ENCODE assay signal across 8 cellular contexts in the genomic region with DNA sequence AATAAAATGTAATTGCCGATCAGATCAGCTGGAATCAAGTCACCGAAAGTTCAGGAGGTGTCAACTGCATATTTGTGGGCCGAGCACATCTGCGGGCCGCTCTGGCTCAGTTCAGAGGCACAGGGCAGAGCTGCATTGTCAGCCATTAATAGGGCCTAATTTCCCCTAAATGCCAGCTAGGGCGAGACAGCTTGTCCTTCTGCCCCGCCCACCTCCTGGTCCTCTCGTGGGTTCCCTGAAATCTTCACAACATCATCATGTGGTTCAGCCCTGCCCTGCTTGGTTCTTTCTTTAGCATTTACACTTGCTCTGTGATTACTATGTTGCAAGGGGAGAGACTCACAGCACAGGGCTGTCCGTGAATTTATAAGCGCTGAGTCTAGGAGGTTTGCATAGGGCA.
DNase-seq lines count a peak whose midpoint lies in the region; ATAC-seq, FAIRE-seq and TF ChIP-seq lines count a peak whose summit lies in the region.
"Had no signal": no experiment of that assay in that cellular context is flagged by ENCODE, and none has a peak within 500 bp of the region (broad histone marks: within the 10 kb centered on the region; RNA-seq: fewer than 3 reads in every experiment).

No MANE protein-coding gene starts in this region.

- H3K9me3 Mint-ChIP-seq in HFFc6: no peaks in the 10 kb centered on the region

- H3K36me3 ChIP-seq in ascending aorta: no peaks in the 10 kb centered on the region
- H3K36me3 ChIP-seq in testis (ENCODE audit: low read depth, missing control alignments): no peaks in the 10 kb centered on the region
- H3K36me3 ChIP-seq: cardiac muscle cell had no signal

- peaks cover 4% of the 10 kb centered on the region; the same call in 1 of the 2 replicates for H3K27me3 Mint-ChIP-seq in HFFc6 (ENCODE audit: insufficient read depth)

- H3K4me1 Mint-ChIP-seq in HFFc6 (ENCODE audit: low read depth): peaks cover 55% of the 10 kb centered on the region

- FAIRE-seq in GM12891 (lab: Jason Lieb, UNC): no peak

- no peak for TF ChIP-seq CTCF in HFFc6 (IDR thresholded peaks at IDR 0.05)
- no peak for TF ChIP-seq CTCF in ascending aorta (IDR thresholded peaks at IDR 0.05)
- TF ChIP-seq CTCF in testis (IDR thresholded peaks at IDR 0.05): no peak

- TF ChIP-seq POLR2A in testis (IDR thresholded peaks at IDR 0.05): no peak
- no peak for TF ChIP-seq POLR2A in GM12891 (IDR thresholded peaks at IDR 0.05; ENCODE audit: low read depth, low read length)

- 30 to 43% methylated on average over 10 of the region's 10 CpGs for WGBS in testis, 2 donors

- H3K27ac ChIP-seq in ascending aorta: peak overlapping the region; percentile 74 to 81
- H3K27ac ChIP-seq in testis: peak overlapping the region; percentile 23 to 73
- H3K27ac ChIP-seq: cardiac muscle cell had no signal

- H3K4me3 ChIP-seq in ascending aorta (no peak overlapping the region), testis (peak overlapping the region in 1 of 2 donors; percentile 0)
- H3K4me3 ChIP-seq: cardiac muscle cell had no signal

- no peaks in the 10 kb centered on the region for H3K36me3 Mint-ChIP-seq in HFFc6 (ENCODE audit: low read depth)

- H3K9me3 ChIP-seq in ascending aorta (no peaks in the 10 kb centered on the region), testis (no peaks in the 10 kb centered on the region)

- H3K4me1 ChIP-seq in ascending aorta (peaks cover 0 to 22% of the 10 kb centered on the region in 2 donors), testis (peaks cover 18% of the 10 kb centered on the region)

- peak overlapping the region; percentile 33; the same call in 1 of the 2 replicates for H3K4me3 Mint-ChIP-seq in HFFc6

- H3K27me3 ChIP-seq in ascending aorta: no peaks in the 10 kb centered on the region
- no peaks in the 10 kb centered on the region for H3K27me3 ChIP-seq in testis
- H3K27me3 ChIP-seq: cardiac muscle cell had no signal

- ATAC-seq in left colon (no peak), GM18520 (IDR thresholded peaks at IDR 0.05; ENCODE audit: unreplicated experiment) (no peak), GM18517 (IDR thresholded peaks at IDR 0.05; ENCODE audit: unreplicated experiment) (no peak)

- H3K27ac Mint-ChIP-seq in HFFc6: peak overlapping the region; percentile 19; the same call in 1 of the 2 replicates

- intact Hi-C loops in ascending aorta (cut with DNase I) (loop anchor here (5.0 kb wide), 1 partner anchor 148 kb away; a partner anchor contains a TSS), left colon (cut with DNase I, micrococcal nuclease) (no loop called here), testis (cut with DNase I; ENCODE audit: low total_unique reads) (no loop called here)

- DNase-seq in HFFc6: no peak
- peak; percentile 64 to 86 for DNase-seq in ascending aorta (ENCODE audit: low spot score in 2 of 2)
- peak; percentile 32 to 51 for DNase-seq in left colon
- peak; percentile 75 for DNase-seq in testis
- no peak for DNase-seq in GM12891 (ENCODE audit: insufficient read length, low spot score)

TF ChIP-seq in GM12891, 5 proteins besides CTCF, POLR2A, EP300 and RAD21:
- no peak for TF ChIP-seq POLR2AphosphoS5 (IDR thresholded peaks at IDR 0.05; ENCODE audit: low read depth, low read length)
- no peak for TF ChIP-seq TAF1 (IDR thresholded peaks at IDR 0.05; ENCODE audit: low read depth, low read length)
- TF ChIP-seq SPI1 (IDR thresholded peaks at IDR 0.05; ENCODE audit: low read depth, low read length): no peak
- no peak for TF ChIP-seq POU2F2 (IDR thresholded peaks at IDR 0.05; ENCODE audit: low read depth, low read length)
- TF ChIP-seq PAX5 (IDR thresholded peaks at IDR 0.05; ENCODE audit: insufficient read depth, low read length, severe bottlenecking): no peak

Comparison
In these comparisons a context has a peak if more than half of its experiments do, and no peak if none do; other contexts are left out.
1. DNase-seq: peak in ascending aorta (2 of 2), left colon (2 of 2) and testis (single experiment); none in HFFc6 (single experiment) and GM12891 (single experiment).